ENCODE assay signal across 40 cellular contexts in the genomic region with DNA sequence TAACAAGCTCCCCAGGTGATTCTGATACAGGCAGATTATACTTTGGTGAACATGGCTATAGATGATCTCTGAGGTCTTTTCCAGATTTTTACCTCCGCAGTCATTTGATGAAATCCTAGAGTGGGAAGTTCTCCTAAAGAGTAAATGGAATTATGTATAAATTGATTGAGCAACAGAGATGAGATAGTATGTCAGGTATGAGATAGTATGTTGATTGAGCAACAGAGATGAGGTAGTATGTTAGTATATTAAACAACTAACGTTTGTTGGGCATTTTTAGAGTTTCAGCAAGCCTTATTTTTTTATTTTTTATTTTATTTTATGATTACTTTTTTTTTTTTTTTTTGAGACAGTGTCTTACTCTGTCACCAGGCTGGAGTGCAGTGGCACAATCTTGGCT.
"Had no signal": no experiment of that assay in that cellular context is flagged by ENCODE, and none has a peak within 500 bp of the region (broad histone marks: within the 10 kb centered on the region; RNA-seq: fewer than 3 reads in every experiment).

No MANE protein-coding gene starts in this region.

- H3K4me1 ChIP-seq: adrenal gland, ascending aorta, body of pancreas, breast epithelium had no signal

- H3K36me3 Mint-ChIP-seq: activated naive CD4-positive, alpha-beta T cell treated with anti-CD3 and anti-CD28 coated beads, Interleukin-2, amount 10 ng/mL, durations not matched to agents 7 days and 5 days; activated naive CD4-positive, alpha-beta T cell treated with anti-CD3 and anti-CD28 coated beads, Interleukin-2, amount 50 U/mL, for 24 hours; activated naive CD8-positive, alpha-beta T cell; activated naive CD8-positive, alpha-beta T cell treated with anti-CD3 and anti-CD28 coated beads for 36 hours; activated naive CD8-positive, alpha-beta T cell treated with anti-CD3 and anti-CD28 coated beads, Interleukin-2, amount 10 ng/mL, durations not matched to agents 7 days and 5 days; brain had no signal

- H3K27ac Mint-ChIP-seq: activated naive CD4-positive, alpha-beta T cell treated with anti-CD3 and anti-CD28 coated beads for 36 hours; activated naive CD4-positive, alpha-beta T cell treated with anti-CD3 and anti-CD28 coated beads, Interleukin-2, amount 10 ng/mL, durations not matched to agents 7 days and 5 days; activated naive CD4-positive, alpha-beta T cell treated with anti-CD3 and anti-CD28 coated beads, Interleukin-2, amount 50 U/mL, for 24 hours; activated naive CD4-positive, alpha-beta T cell treated with anti-CD3 and anti-CD28 coated beads, Interleukin-2, amount 50 U/mL, for 72 hours; activated naive CD8-positive, alpha-beta T cell; activated naive CD8-positive, alpha-beta T cell treated with anti-CD3 and anti-CD28 coated beads for 36 hours; activated naive CD8-positive, alpha-beta T cell treated with anti-CD3 and anti-CD28 coated beads, Interleukin-2, amount 10 ng/mL, durations not matched to agents 7 days and 5 days; activated naive CD8-positive, alpha-beta T cell treated with anti-CD3 and anti-CD28 coated beads, Interleukin-2, amount 50 U/mL, for 24 hours; activated T-cell treated with anti-CD3 and anti-CD28 coated beads, Interleukin-2, amount 50 U/mL, for 24 hours; activated T-cell treated with anti-CD3 and anti-CD28 coated beads, Interleukin-2, amount 50 U/mL, for 72 hours; activated T-helper 1 cell treated with anti-CD3 and anti-CD28 coated beads, Interleukin-12 subunit alpha, Interleukin-12 subunit beta, Interleukin-2, Interleukin-4 antibody, amounts not matched to agents 30 ng/mL and 10 ng/mL and 1 ng/mL, durations not matched to agents 14 hours and 24 hours and 36 hours; activated T-helper 17 cell treated with anti-CD3 and anti-CD28 coated beads, Interleukin-2, amount 50 U/mL, for 72 hours; activated T-helper 2 cell treated with anti-CD3 and anti-CD28 coated beads, Interferon-gamma antibody, Interleukin-2, Interleukin-4, amounts not matched to agents 10 μg/mL and 5 μg/mL and 100 μg/mL, durations not matched to agents 14 hours and 24 hours and 36 hours had no signal

- H3K9me3 Mint-ChIP-seq: activated naive CD4-positive, alpha-beta T cell treated with anti-CD3 and anti-CD28 coated beads, Interleukin-2, amount 50 U/mL, for 24 hours; activated T-helper 2 cell treated with anti-CD3 and anti-CD28 coated beads, Interferon-gamma antibody, Interleukin-2, Interleukin-4, amounts not matched to agents 10 μg/mL and 5 μg/mL and 100 μg/mL, durations not matched to agents 14 hours and 24 hours and 36 hours; brain had no signal

- H3K27ac ChIP-seq: adrenal gland, ascending aorta, body of pancreas, brain microvascular endothelial cell, breast epithelium, cardiac muscle cell had no signal

- FAIRE-seq: astrocyte had no signal

- DNase-seq: activated effector memory CD4-positive, alpha-beta T cell treated with anti-CD3 and anti-CD28 coated beads, Interleukin-2, amount 50 U/mL, for 16 hours; activated effector memory CD4-positive, alpha-beta T cell treated with Interleukin-2 at 50 U/mL for 16 hours; activated gamma-delta T cell; activated gamma-delta T cell treated with Interleukin-2 at 50 U/mL for 16 hours; activated naive CD4-positive, alpha-beta T cell; activated naive CD4-positive, alpha-beta T cell treated with anti-CD3 and anti-CD28 coated beads for 36 hours; activated naive CD4-positive, alpha-beta T cell treated with anti-CD3 and anti-CD28 coated beads, Interleukin-2, amount 10 ng/mL, durations not matched to agents 7 days and 5 days; activated naive CD4-positive, alpha-beta T cell treated with anti-CD3 and anti-CD28 coated beads, Interleukin-2, amount 50 U/mL, for 16 hours; activated naive CD4-positive, alpha-beta T cell treated with Interleukin-2 at 50 U/mL for 16 hours; activated naive CD8-positive, alpha-beta T cell treated with anti-CD3 and anti-CD28 coated beads for 36 hours; activated naive CD8-positive, alpha-beta T cell treated with anti-CD3 and anti-CD28 coated beads, Interleukin-2, amount 10 ng/mL, durations not matched to agents 7 days and 5 days; activated naive CD8-positive, alpha-beta T cell treated with anti-CD3 and anti-CD28 coated beads, Interleukin-2, amount 50 U/mL, for 24 hours; activated T-cell treated with anti-CD3 and anti-CD28 coated beads for 4 hours; activated T-cell treated with anti-CD3 and anti-CD28 coated beads, Interleukin-2, amount 50 U/mL, for 1 hour; activated T-cell treated with anti-CD3 and anti-CD28 coated beads, Interleukin-2, amount 50 U/mL, for 24 hours; activated T-cell treated with anti-CD3 and anti-CD28 coated beads, Interleukin-2, amount 50 U/mL, for 4 hours; activated T-cell treated with anti-CD3 and anti-CD28 coated beads, Interleukin-2, amount 50 U/mL, for 48 hours; activated T-cell treated with anti-CD3 and anti-CD28 coated beads, Interleukin-2, amount 50 U/mL, for 72 hours; adrenal gland; amniotic stem cell; amygdala; anterior cingulate cortex; aorta; body of pancreas; brain microvascular endothelial cell; caudate nucleus; central memory CD4-positive, alpha-beta T cell; cerebellar nuclear complex had no signal

- ATAC-seq: activated naive CD4-positive, alpha-beta T cell treated with anti-CD3 and anti-CD28 coated beads, Interleukin-2, amount 50 U/mL, for 72 hours; activated naive CD8-positive, alpha-beta T cell treated with anti-CD3 and anti-CD28 coated beads, Interleukin-2, amount 50 U/mL, for 24 hours; activated T-cell treated with anti-CD3 and anti-CD28 coated beads, Interleukin-2, amount 50 U/mL, for 4 hours; activated T-cell treated with anti-CD3 and anti-CD28 coated beads, Interleukin-2, amount 50 U/mL, for 72 hours; activated T-helper 17 cell treated with anti-CD3 and anti-CD28 coated beads, Interleukin-2, amount 50 U/mL, for 72 hours; body of pancreas had no signal

- H3K4me1 Mint-ChIP-seq: activated naive CD4-positive, alpha-beta T cell treated with anti-CD3 and anti-CD28 coated beads, Interleukin-2, amount 10 ng/mL, durations not matched to agents 7 days and 5 days; activated naive CD4-positive, alpha-beta T cell treated with anti-CD3 and anti-CD28 coated beads, Interleukin-2, amount 50 U/mL, for 24 hours; activated naive CD8-positive, alpha-beta T cell treated with anti-CD3 and anti-CD28 coated beads for 36 hours; activated naive CD8-positive, alpha-beta T cell treated with anti-CD3 and anti-CD28 coated beads, Interleukin-2, amount 10 ng/mL, durations not matched to agents 7 days and 5 days; activated naive CD8-positive, alpha-beta T cell treated with anti-CD3 and anti-CD28 coated beads, Interleukin-2, amount 50 U/mL, for 24 hours; activated T-helper 17 cell treated with anti-CD3 and anti-CD28 coated beads, Interleukin-2, amount 50 U/mL, for 72 hours; central memory CD8-positive, alpha-beta T cell had no signal

- H3K27me3 Mint-ChIP-seq: activated naive CD4-positive, alpha-beta T cell treated with anti-CD3 and anti-CD28 coated beads, Interleukin-2, amount 10 ng/mL, durations not matched to agents 7 days and 5 days; activated naive CD4-positive, alpha-beta T cell treated with anti-CD3 and anti-CD28 coated beads, Interleukin-2, amount 50 U/mL, for 24 hours; activated naive CD8-positive, alpha-beta T cell; activated naive CD8-positive, alpha-beta T cell treated with anti-CD3 and anti-CD28 coated beads for 36 hours; activated naive CD8-positive, alpha-beta T cell treated with anti-CD3 and anti-CD28 coated beads, Interleukin-2, amount 10 ng/mL, durations not matched to agents 7 days and 5 days; activated naive CD8-positive, alpha-beta T cell treated with anti-CD3 and anti-CD28 coated beads, Interleukin-2, amount 50 U/mL, for 24 hours; activated T-cell treated with anti-CD3 and anti-CD28 coated beads, Interleukin-2, amount 50 U/mL, for 24 hours; activated T-helper 17 cell treated with anti-CD3 and anti-CD28 coated beads, Interleukin-2, amount 50 U/mL, for 72 hours; brain; central memory CD8-positive, alpha-beta T cell had no signal

- H3K27me3 ChIP-seq: adrenal gland, ascending aorta, body of pancreas, brain microvascular endothelial cell, breast epithelium, cardiac muscle cell had no signal

- H3K4me3 Mint-ChIP-seq: activated naive CD4-positive, alpha-beta T cell treated with anti-CD3 and anti-CD28 coated beads for 36 hours; activated naive CD4-positive, alpha-beta T cell treated with anti-CD3 and anti-CD28 coated beads, Interleukin-2, amount 10 ng/mL, durations not matched to agents 7 days and 5 days; activated naive CD4-positive, alpha-beta T cell treated with anti-CD3 and anti-CD28 coated beads, Interleukin-2, amount 50 U/mL, for 24 hours; activated naive CD8-positive, alpha-beta T cell; activated naive CD8-positive, alpha-beta T cell treated with anti-CD3 and anti-CD28 coated beads for 36 hours; activated naive CD8-positive, alpha-beta T cell treated with anti-CD3 and anti-CD28 coated beads, Interleukin-2, amount 10 ng/mL, durations not matched to agents 7 days and 5 days; activated naive CD8-positive, alpha-beta T cell treated with anti-CD3 and anti-CD28 coated beads, Interleukin-2, amount 50 U/mL, for 24 hours; activated T-cell treated with anti-CD3 and anti-CD28 coated beads, Interleukin-2, amount 50 U/mL, for 24 hours; activated T-cell treated with anti-CD3 and anti-CD28 coated beads, Interleukin-2, amount 50 U/mL, for 4 hours; activated T-cell treated with anti-CD3 and anti-CD28 coated beads, Interleukin-2, amount 50 U/mL, for 72 hours; activated T-helper 1 cell treated with anti-CD3 and anti-CD28 coated beads, Interleukin-12 subunit alpha, Interleukin-12 subunit beta, Interleukin-2, Interleukin-4 antibody, amounts not matched to agents 30 ng/mL and 10 ng/mL and 1 ng/mL, durations not matched to agents 14 hours and 24 hours and 36 hours; activated T-helper 17 cell treated with anti-CD3 and anti-CD28 coated beads, Interleukin-2, amount 50 U/mL, for 72 hours; brain; central memory CD8-positive, alpha-beta T cell had no signal

- H3K36me3 ChIP-seq: adrenal gland, ascending aorta, brain microvascular endothelial cell, breast epithelium, cardiac muscle cell had no signal

- H3K4me3 ChIP-seq: adrenal gland, ascending aorta, body of pancreas, breast epithelium, cardiac muscle cell had no signal
